Comparison of ENCODE assay signal across 17 cellular contexts in genomic region chr10:96697438-96697837, GRCh38. TPM values are rescaled to one million over a fixed set of nuclear protein-coding genes. Genes with fewer than 3 reads are reported as not detected.
"Had no signal": no experiment of that assay in that cellular context is flagged by ENCODE, and none has a peak within 500 bp of the region (broad histone marks: within the 10 kb centered on the region; RNA-seq: fewer than 3 reads in every experiment).

No MANE protein-coding gene starts in this region.

- DNase-seq: activated CD4-positive, alpha-beta memory T cell treated with anti-CD3 and anti-CD28 coated beads for 36 hours; activated CD4-positive, alpha-beta T cell treated with anti-CD3 and anti-CD28 coated beads for 4 hours; activated T-cell treated with anti-CD3 and anti-CD28 coated beads for 4 hours; cerebellar nuclear complex; effector CD4-positive, alpha-beta T cell; head of caudate nucleus; left ventricle myocardium inferior; mammary epithelial cell; stimulated activated CD4-positive, alpha-beta T cell treated with anti-CD3 and anti-CD28 coated beads, Interleukin-12 subunit alpha, Interleukin-12 subunit beta, amount 100 ng/mL, for 4 hours; stimulated activated CD4-positive, alpha-beta T cell treated with anti-CD3 and anti-CD28 coated beads, Interleukin-1b, Interleukin-23, amount 100 ng/mL, for 48 hours; stimulated activated CD8-positive, alpha-beta memory T cell treated with anti-CD3 and anti-CD28 coated beads, Interleukin-4, amount 100 ng/mL, for 48 hours; testis; WERI-Rb-1 had no signal

- H3K36me3 ChIP-seq: left ventricle myocardium inferior, prostate gland, right atrium auricular region, WERI-Rb-1 had no signal

- H3K9me3 ChIP-seq: left ventricle myocardium inferior, prostate gland, right atrium auricular region, testis had no signal

- H3K4me1 ChIP-seq: left ventricle myocardium inferior, prostate gland, right atrium auricular region, testis had no signal

- H3K27ac ChIP-seq: left ventricle myocardium inferior, prostate gland, right atrium auricular region, testis, WERI-Rb-1 had no signal

- H3K27me3 ChIP-seq: right atrium auricular region, testis had no signal

- H3K27ac Mint-ChIP-seq: activated CD4-positive, alpha-beta memory T cell treated with anti-CD3 and anti-CD28 coated beads for 36 hours; activated naive CD8-positive, alpha-beta T cell; type B pancreatic cell had no signal

- H3K4me3 Mint-ChIP-seq: activated CD4-positive, alpha-beta memory T cell treated with anti-CD3 and anti-CD28 coated beads for 36 hours; activated naive CD8-positive, alpha-beta T cell; type B pancreatic cell had no signal

- H3K36me3 Mint-ChIP-seq: activated CD4-positive, alpha-beta memory T cell treated with anti-CD3 and anti-CD28 coated beads for 36 hours; activated naive CD8-positive, alpha-beta T cell; type B pancreatic cell had no signal

- H3K9me3 Mint-ChIP-seq: activated CD4-positive, alpha-beta memory T cell treated with anti-CD3 and anti-CD28 coated beads for 36 hours; type B pancreatic cell had no signal

- H3K4me3 ChIP-seq: left ventricle myocardium inferior, prostate gland, right atrium auricular region, testis had no signal

- H3K27me3 Mint-ChIP-seq: activated CD4-positive, alpha-beta memory T cell treated with anti-CD3 and anti-CD28 coated beads for 36 hours; activated naive CD8-positive, alpha-beta T cell; type B pancreatic cell had no signal

RNA-seq across cellular contexts. Expression of gene PIK3AP1, which starts 22.9 kb away (rescaled TPM):
- polyA plus RNA-seq: mammary epithelial cell had no signal
